8 cellular contexts compared by ENCODE assay signal in genomic region chr19:1261863-1262686, GRCh38. TPM values are rescaled to one million over a fixed set of nuclear protein-coding genes. Genes with fewer than 3 reads are reported as not detected.
DNase-seq lines count a peak whose midpoint lies in the region; ATAC-seq and TF ChIP-seq lines count a peak whose summit lies in the region.

No MANE protein-coding gene starts in this region.

- peaks cover 4% of the 10 kb centered on the region; the same call in 1 of the 2 replicates for H3K4me1 ChIP-seq in H9 (ENCODE audit: insufficient read depth, low read length)

- H3K27ac ChIP-seq in 22Rv1 (peak overlapping the region; percentile 99), H9 (ENCODE audit: insufficient read length, low read depth, low read length) (no peak overlapping the region)

- TF ChIP-seq CTCF in 22Rv1 (IDR thresholded peaks at IDR 0.05) (no peak), H9 (conservative IDR thresholded peaks at IDR 0.05) (no peak), WI38 (IDR thresholded peaks at IDR 0.05; ENCODE audit: low read depth, low read length) (no peak), fibroblast of mammary gland (conservative IDR thresholded peaks at IDR 0.05; ENCODE audit: control insufficient read depth, insufficient read depth, low read depth, low read length) (no peak)

- peak overlapping the region; percentile 67 for H3K4me3 ChIP-seq in WI38 (ENCODE audit: low read depth, low read length)
- H3K4me3 ChIP-seq in fibroblast of mammary gland (ENCODE audit: control insufficient read depth, low read depth, low read length), result peak overlapping the region; percentile 49

- peak overlapping the region; percentile 84 for H3K4me2 ChIP-seq in H9 (ENCODE audit: insufficient read depth, insufficient read length, low read length)

- H2BK120ac ChIP-seq in H9 (ENCODE audit: low read depth, low read length, poor library complexity, severe bottlenecking), result no peak overlapping the region

- 0 out of 2 replicates have a peak overlapping the region, but pooled peaks have one; percentile 9 for H2BK15ac ChIP-seq in H9 (ENCODE audit: low read depth, low read length)

- peaks cover 7 to 30% (median 15%) of the 10 kb centered on the region in 3 experiments for H3K36me3 Mint-ChIP-seq in H9 (ENCODE audit: insufficient read depth in 1 of 3, low read depth in 3 of 3)

- no peak overlapping the region for H3K23ac ChIP-seq in H9 (ENCODE audit: insufficient read length, low read depth, low read length)

- H2AFZ ChIP-seq in H9 (ENCODE audit: low read length), result no peak overlapping the region

- no peak overlapping the region for H4K8ac ChIP-seq in H9 (replicated peaks; ENCODE audit: insufficient read length, low read depth, low read length)

- H4K91ac ChIP-seq in H9 (ENCODE audit: insufficient read length, low read depth, low read length), result no peak overlapping the region

- ATAC-seq in HG03432 (IDR thresholded peaks at IDR 0.05; ENCODE audit: unreplicated experiment) (no peak), HG03354 (IDR thresholded peaks at IDR 0.05; ENCODE audit: poor library complexity, severe bottlenecking, unreplicated experiment) (no peak)

- H3K4me3 Mint-ChIP-seq in H9, result peak overlapping the region; percentile 84 to 93

- peak overlapping the region; percentile 84 for H3K14ac ChIP-seq in H9 (ENCODE audit: insufficient read depth, low read length)

- peak overlapping the region; percentile 83 to 96 (median 96); a peak in 5 of 7 replicates for H3K27ac Mint-ChIP-seq in H9

- no peak overlapping the region for H4K5ac ChIP-seq in H9 (ENCODE audit: insufficient read length, low read depth, low read length)

- H3K18ac ChIP-seq in H9 (ENCODE audit: insufficient read length, low read depth, low read length), result no peak overlapping the region

- no peak overlapping the region for H2AK5ac ChIP-seq in H9 (ENCODE audit: insufficient read length, low read length)

- H3K79me2 ChIP-seq in H9 (ENCODE audit: insufficient read depth, low read length), result no peaks in the 10 kb centered on the region

- H3K9me3 ChIP-seq in H9 (ENCODE audit: control insufficient read depth, low read depth, low read length), result no peaks in the 10 kb centered on the region

- peaks cover 59 to 63% of the 10 kb centered on the region in 2 experiments for H3K4me1 Mint-ChIP-seq in H9

- no peak overlapping the region for H2BK20ac ChIP-seq in H9 (ENCODE audit: low read depth, low read length, poor library complexity, severe bottlenecking)

- no peaks in the 10 kb centered on the region for H3K79me1 ChIP-seq in H9 (ENCODE audit: insufficient read depth, low read depth, low read length, poor library complexity, severe bottlenecking)

- no peaks in the 10 kb centered on the region for H4K20me1 ChIP-seq in H9 (ENCODE audit: control insufficient read depth, insufficient read depth, insufficient read length)

- no peak overlapping the region for H2BK5ac ChIP-seq in H9 (ENCODE audit: insufficient read length, low read length)

- no peaks in the 10 kb centered on the region; a peak in 1 of 5 replicates for H3K9me3 Mint-ChIP-seq in H9

- peaks cover 24% of the 10 kb centered on the region for H3K23me2 ChIP-seq in H9 (ENCODE audit: insufficient read length, low read depth, low read length, poor library complexity, severe bottlenecking)

- H3K27me3 Mint-ChIP-seq in H9 (ENCODE audit: low read depth), result peaks cover 1% of the 10 kb centered on the region; the same call in 1 of the 2 replicates

- H3K4ac ChIP-seq in H9 (ENCODE audit: low read depth, low read length), result no peak overlapping the region

- H3T11ph ChIP-seq in H9 (ENCODE audit: low read length), result no peak overlapping the region

- no peak overlapping the region for H2BK12ac ChIP-seq in H9 (ENCODE audit: insufficient read length, low read depth, low read length)

- no peak overlapping the region for H3K56ac ChIP-seq in H9 (ENCODE audit: insufficient read length, low read depth, low read length)

- WGBS in H9 (ENCODE audit: extremely low coverage, insufficient read length, low lambda C conversion rate), result no CpG with 5 or more reads among the region's 28 CpGs

- DNase-seq in H9 (no peak), fibroblast of mammary gland (ENCODE audit: low read depth) (peak; percentile 47), nucleus accumbens (lab: John Stamatoyannopoulos, UW) (peak in 31 of 56 donors; percentile 16 to 71 (median 38)), ureter (ENCODE audit: low spot score) (no peak)

- H3K9ac ChIP-seq in H9 (ENCODE audit: extremely low read depth, insufficient read length, low read length), result peak overlapping the region; percentile 41

- H3K27me3 ChIP-seq in H9 (ENCODE audit: insufficient read depth, low read length), result no peaks in the 10 kb centered on the region

RNA-seq across cellular contexts. Expression of gene CIRBP, which starts 7.1 kb away (rescaled TPM):
- total RNA-seq in H9 (2021) (249 and 263 TPM in 2 replicates), ureter (524 TPM)

RNA-seq across cellular contexts. Expression of gene FAM174C, which starts 13.3 kb away (rescaled TPM):
- total RNA-seq in H9 (2021) (56.4 and 63.0 TPM in 2 replicates), ureter (47.5 TPM)

RNA-seq across cellular contexts. Expression of gene MIDN, which starts 13.7 kb away (rescaled TPM):
- total RNA-seq in H9 (2021) (286 and 300 TPM in 2 replicates), ureter (121 TPM)

RNA-seq across cellular contexts. Expression of gene ATP5F1D, which starts 20.5 kb away (rescaled TPM):
- total RNA-seq in H9 (2021), result 179 and 191 TPM in 2 replicates
- total RNA-seq in ureter, result 144 TPM

RNA-seq across cellular contexts. Expression of gene EFNA2, which starts 23.6 kb away (rescaled TPM):
- total RNA-seq in H9 (2021) (14.3 TPM in 2 replicates), ureter (0.70 TPM)

Comparison
In these comparisons a context has a peak if more than half of its experiments do, and no peak if none do; other contexts are left out.
1. DNase-seq: peak in fibroblast of mammary gland (single experiment) and nucleus accumbens (31 of 56); none in H9 (single experiment) and ureter (single experiment).